In the genomic region with DNA sequence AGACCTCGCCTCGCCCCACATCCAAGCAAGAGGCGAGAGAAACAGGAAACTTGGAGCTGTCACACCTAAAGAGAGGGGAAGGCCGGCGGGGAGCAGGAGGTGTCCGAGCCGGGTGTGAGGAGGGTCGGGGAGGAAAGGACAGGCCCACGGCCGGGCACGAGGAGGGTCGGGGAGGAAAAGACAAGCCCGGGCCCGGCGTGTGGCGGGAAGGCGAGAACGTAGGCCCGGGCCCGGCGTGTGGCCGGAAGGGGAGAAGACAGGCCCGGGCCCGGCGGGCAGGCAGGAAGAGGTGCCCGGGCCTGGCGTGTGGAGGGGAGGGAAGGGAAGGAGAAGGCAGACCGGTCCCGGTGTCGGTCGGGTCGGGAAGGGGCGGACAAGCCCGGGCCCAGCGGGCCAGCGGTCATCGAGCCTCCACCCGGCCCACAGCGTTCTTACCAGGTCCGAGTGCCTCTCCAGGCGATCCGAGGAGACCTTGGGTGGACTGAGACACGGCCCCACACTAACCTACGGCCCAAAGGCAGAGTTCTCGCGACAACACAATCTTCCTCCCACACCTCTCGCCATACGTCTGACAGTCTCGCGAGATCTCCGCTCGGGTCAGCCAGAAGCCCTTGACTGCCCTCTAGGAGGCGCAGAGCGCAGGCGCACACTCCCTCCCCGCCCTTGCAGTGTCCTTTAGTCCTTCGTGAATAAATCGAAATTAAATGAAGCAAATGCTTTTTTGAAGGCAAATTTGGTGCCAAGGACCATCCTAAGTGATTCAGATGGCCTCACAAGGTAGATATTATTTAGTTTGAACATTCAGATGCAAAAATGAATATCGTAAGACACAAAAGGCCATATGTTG, we compare ENCODE assay signal across 1 cellular context.
TF ChIP-seq lines count a peak whose summit lies in the region.

Gene NCOA4, minus strand, starts transcription at position 533 of the 847 bp plus-strand sequence. CDS start 13,943 bp downstream, outside the sequence.

TF ChIP-seq in K562, 482 proteins besides CTCF, POLR2A, EP300 and RAD21 (continued from another document and continues in another):
- TF ChIP-seq, protein P1, sequence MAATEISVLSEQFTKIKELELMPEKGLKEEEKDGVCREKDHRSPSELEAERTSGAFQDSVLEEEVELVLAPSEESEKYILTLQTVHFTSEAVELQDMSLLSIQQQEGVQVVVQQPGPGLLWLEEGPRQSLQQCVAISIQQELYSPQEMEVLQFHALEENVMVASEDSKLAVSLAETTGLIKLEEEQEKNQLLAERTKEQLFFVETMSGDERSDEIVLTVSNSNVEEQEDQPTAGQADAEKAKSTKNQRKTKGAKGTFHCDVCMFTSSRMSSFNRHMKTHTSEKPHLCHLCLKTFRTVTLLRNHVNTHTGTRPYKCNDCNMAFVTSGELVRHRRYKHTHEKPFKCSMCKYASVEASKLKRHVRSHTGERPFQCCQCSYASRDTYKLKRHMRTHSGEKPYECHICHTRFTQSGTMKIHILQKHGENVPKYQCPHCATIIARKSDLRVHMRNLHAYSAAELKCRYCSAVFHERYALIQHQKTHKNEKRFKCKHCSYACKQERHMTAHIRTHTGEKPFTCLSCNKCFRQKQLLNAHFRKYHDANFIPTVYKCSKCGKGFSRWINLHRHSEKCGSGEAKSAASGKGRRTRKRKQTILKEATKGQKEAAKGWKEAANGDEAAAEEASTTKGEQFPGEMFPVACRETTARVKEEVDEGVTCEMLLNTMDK (IDR thresholded peaks at IDR 0.05; ENCODE audit: borderline replicate concordance, insufficient read depth, low read depth, low read length, poor library complexity, severe bottlenecking), result peak; percentile 99
- TF ChIP-seq NRF1 (conservative IDR thresholded peaks at IDR 0.05 in 1 of 2, IDR thresholded peaks at IDR 0.05 in 1 of 2) (peak; percentile 93 to 95), ZBTB34 (CRISPR knock-in tag; IDR thresholded peaks at IDR 0.05) (no peak), UBTF (IDR thresholded peaks at IDR 0.05; ENCODE audit: borderline replicate concordance in 1 of 2, low read depth in 2 of 2, low read length in 2 of 2) (peak; percentile 82 to 95; a peak in 2 of 4 replicates), TOE1 (IDR thresholded peaks at IDR 0.05; ENCODE audit: borderline replicate concordance) (0 out of 2 replicates have a peak, but pooled peaks have one; percentile 28), TOE1 (CRISPR knock-in tag; IDR thresholded peaks at IDR 0.05; ENCODE audit: borderline replicate concordance, low read depth) (no peak), CXXC5 (CRISPR knock-in tag; IDR thresholded peaks at IDR 0.05) (no peak; the same call in 1 of the 2 replicates), HMG20B (CRISPR knock-in tag; IDR thresholded peaks at IDR 0.05) (no peak), RBM39 (optimal IDR thresholded peaks at IDR 0.05; ENCODE audit: low read depth, low read length) (no peak), BDP1 (IDR thresholded peaks at IDR 0.05; ENCODE audit: insufficient read depth, insufficient read length) (no peak), SMARCB1 (IDR thresholded peaks at IDR 0.05; ENCODE audit: insufficient read length, low read depth) (no peak), HEY1 (CRISPR knock-in tag; IDR thresholded peaks at IDR 0.05; ENCODE audit: borderline replicate concordance) (no peak), ZNF143 (CRISPR knock-in tag; IDR thresholded peaks at IDR 0.05) (no peak), SMC3 (conservative IDR thresholded peaks at IDR 0.05; ENCODE audit: insufficient read depth, low read depth, low read length) (0 out of 2 replicates have a peak, but pooled peaks have one; percentile 4), NR2F6 (CRISPR knock-in tag; IDR thresholded peaks at IDR 0.05) (no peak), RFX7 (CRISPR knock-in tag; IDR thresholded peaks at IDR 0.05) (no peak), ELF1 (tag; IDR thresholded peaks at IDR 0.05) (peak; percentile 65), BRD9 (IDR thresholded peaks at IDR 0.05; ENCODE audit: low read depth, partially characterized antibody) (peak; percentile 25), PKNOX1 (IDR thresholded peaks at IDR 0.05) (peak; percentile 80), DPF2 (IDR thresholded peaks at IDR 0.05) (peak; percentile 0; the same call in 1 of the 2 replicates), ZNF197 (CRISPR knock-in tag; IDR thresholded peaks at IDR 0.05; ENCODE audit: low read depth) (no peak), C11orf30 (IDR thresholded peaks at IDR 0.05; ENCODE audit: low read depth) (peak; percentile 52), ZSCAN32 (CRISPR knock-in tag; IDR thresholded peaks at IDR 0.05) (no peak), MIER1 (IDR thresholded peaks at IDR 0.05; ENCODE audit: low read depth) (no peak), ESRRA (IDR thresholded peaks at IDR 0.05; ENCODE audit: borderline replicate concordance, low read depth) (peak; percentile 99), MYBL2 (IDR thresholded peaks at IDR 0.05; ENCODE audit: low read depth) (no peak), MYBL2 (CRISPR knock-in tag; IDR thresholded peaks at IDR 0.05; ENCODE audit: borderline replicate concordance) (no peak), NCOA4 (IDR thresholded peaks at IDR 0.05; ENCODE audit: partially characterized antibody) (no peak), ZNF175 (CRISPR knock-in tag; IDR thresholded peaks at IDR 0.05; ENCODE audit: low read depth) (no peak), ZNF699 (CRISPR knock-in tag; IDR thresholded peaks at IDR 0.05; ENCODE audit: insufficient replicate concordance) (no peak), THRB (CRISPR knock-in tag; conservative IDR thresholded peaks at IDR 0.05) (no peak), NEUROD1 (IDR thresholded peaks at IDR 0.05; ENCODE audit: borderline replicate concordance, low read depth, low read length, partially characterized antibody) (peak; percentile 91)
- TF ChIP-seq, protein P2, sequence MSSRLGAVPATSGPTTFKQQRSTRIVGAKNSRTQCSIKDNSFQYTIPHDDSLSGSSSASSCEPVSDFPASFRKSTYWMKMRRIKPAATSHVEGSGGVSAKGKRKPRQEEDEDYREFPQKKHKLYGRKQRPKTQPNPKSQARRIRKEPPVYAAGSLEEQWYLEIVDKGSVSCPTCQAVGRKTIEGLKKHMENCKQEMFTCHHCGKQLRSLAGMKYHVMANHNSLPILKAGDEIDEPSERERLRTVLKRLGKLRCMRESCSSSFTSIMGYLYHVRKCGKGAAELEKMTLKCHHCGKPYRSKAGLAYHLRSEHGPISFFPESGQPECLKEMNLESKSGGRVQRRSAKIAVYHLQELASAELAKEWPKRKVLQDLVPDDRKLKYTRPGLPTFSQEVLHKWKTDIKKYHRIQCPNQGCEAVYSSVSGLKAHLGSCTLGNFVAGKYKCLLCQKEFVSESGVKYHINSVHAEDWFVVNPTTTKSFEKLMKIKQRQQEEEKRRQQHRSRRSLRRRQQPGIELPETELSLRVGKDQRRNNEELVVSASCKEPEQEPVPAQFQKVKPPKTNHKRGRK (tag; IDR thresholded peaks at IDR 0.05), result no peak
- TF ChIP-seq, protein P3, sequence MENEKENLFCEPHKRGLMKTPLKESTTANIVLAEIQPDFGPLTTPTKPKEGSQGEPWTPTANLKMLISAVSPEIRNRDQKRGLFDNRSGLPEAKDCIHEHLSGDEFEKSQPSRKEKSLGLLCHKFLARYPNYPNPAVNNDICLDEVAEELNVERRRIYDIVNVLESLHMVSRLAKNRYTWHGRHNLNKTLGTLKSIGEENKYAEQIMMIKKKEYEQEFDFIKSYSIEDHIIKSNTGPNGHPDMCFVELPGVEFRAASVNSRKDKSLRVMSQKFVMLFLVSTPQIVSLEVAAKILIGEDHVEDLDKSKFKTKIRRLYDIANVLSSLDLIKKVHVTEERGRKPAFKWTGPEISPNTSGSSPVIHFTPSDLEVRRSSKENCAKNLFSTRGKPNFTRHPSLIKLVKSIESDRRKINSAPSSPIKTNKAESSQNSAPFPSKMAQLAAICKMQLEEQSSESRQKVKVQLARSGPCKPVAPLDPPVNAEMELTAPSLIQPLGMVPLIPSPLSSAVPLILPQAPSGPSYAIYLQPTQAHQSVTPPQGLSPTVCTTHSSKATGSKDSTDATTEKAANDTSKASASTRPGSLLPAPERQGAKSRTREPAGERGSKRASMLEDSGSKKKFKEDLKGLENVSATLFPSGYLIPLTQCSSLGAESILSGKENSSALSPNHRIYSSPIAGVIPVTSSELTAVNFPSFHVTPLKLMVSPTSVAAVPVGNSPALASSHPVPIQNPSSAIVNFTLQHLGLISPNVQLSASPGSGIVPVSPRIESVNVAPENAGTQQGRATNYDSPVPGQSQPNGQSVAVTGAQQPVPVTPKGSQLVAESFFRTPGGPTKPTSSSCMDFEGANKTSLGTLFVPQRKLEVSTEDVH (IDR thresholded peaks at IDR 0.05; ENCODE audit: low read depth, partially characterized antibody), result peak; percentile 44
- TF ChIP-seq, protein P4, sequence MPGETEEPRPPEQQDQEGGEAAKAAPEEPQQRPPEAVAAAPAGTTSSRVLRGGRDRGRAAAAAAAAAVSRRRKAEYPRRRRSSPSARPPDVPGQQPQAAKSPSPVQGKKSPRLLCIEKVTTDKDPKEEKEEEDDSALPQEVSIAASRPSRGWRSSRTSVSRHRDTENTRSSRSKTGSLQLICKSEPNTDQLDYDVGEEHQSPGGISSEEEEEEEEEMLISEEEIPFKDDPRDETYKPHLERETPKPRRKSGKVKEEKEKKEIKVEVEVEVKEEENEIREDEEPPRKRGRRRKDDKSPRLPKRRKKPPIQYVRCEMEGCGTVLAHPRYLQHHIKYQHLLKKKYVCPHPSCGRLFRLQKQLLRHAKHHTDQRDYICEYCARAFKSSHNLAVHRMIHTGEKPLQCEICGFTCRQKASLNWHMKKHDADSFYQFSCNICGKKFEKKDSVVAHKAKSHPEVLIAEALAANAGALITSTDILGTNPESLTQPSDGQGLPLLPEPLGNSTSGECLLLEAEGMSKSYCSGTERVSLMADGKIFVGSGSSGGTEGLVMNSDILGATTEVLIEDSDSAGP (CRISPR knock-in tag; IDR thresholded peaks at IDR 0.05), result no peak
- TF ChIP-seq, protein P5, sequence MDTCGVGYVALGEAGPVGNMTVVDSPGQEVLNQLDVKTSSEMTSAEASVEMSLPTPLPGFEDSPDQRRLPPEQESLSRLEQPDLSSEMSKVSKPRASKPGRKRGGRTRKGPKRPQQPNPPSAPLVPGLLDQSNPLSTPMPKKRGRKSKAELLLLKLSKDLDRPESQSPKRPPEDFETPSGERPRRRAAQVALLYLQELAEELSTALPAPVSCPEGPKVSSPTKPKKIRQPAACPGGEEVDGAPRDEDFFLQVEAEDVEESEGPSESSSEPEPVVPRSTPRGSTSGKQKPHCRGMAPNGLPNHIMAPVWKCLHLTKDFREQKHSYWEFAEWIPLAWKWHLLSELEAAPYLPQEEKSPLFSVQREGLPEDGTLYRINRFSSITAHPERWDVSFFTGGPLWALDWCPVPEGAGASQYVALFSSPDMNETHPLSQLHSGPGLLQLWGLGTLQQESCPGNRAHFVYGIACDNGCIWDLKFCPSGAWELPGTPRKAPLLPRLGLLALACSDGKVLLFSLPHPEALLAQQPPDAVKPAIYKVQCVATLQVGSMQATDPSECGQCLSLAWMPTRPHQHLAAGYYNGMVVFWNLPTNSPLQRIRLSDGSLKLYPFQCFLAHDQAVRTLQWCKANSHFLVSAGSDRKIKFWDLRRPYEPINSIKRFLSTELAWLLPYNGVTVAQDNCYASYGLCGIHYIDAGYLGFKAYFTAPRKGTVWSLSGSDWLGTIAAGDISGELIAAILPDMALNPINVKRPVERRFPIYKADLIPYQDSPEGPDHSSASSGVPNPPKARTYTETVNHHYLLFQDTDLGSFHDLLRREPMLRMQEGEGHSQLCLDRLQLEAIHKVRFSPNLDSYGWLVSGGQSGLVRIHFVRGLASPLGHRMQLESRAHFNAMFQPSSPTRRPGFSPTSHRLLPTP (IDR thresholded peaks at IDR 0.05; ENCODE audit: borderline replicate concordance, extremely low read depth, insufficient read length), result no peak
- TF ChIP-seq, protein P6, sequence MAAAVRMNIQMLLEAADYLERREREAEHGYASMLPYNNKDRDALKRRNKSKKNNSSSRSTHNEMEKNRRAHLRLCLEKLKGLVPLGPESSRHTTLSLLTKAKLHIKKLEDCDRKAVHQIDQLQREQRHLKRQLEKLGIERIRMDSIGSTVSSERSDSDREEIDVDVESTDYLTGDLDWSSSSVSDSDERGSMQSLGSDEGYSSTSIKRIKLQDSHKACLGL (CRISPR knock-in tag; IDR thresholded peaks at IDR 0.05; ENCODE audit: borderline replicate concordance, poor library complexity, severe bottlenecking), result no peak
